22 cellular contexts compared by ENCODE assay signal in genomic region chr18:78926243-78926615, GRCh38. TPM values are rescaled to one million over a fixed set of nuclear protein-coding genes. Genes with fewer than 3 reads are reported as not detected.
A peak's percentile ranks its signal among the peaks of the same experiment; 100 is the strongest.
DNase-seq lines count a peak whose midpoint lies in the region; ATAC-seq and TF ChIP-seq lines count a peak whose summit lies in the region.
"Had no signal": no experiment of that assay in that cellular context is flagged by ENCODE, and none has a peak within 500 bp of the region (broad histone marks: within the 10 kb centered on the region; RNA-seq: fewer than 3 reads in every experiment).

No MANE protein-coding gene starts in this region.

- no peaks in the 10 kb centered on the region for H3K36me3 Mint-ChIP-seq in T-helper 17 cell (ENCODE audit: low read depth)
- H3K36me3 Mint-ChIP-seq in activated CD8-positive, alpha-beta T cell treated with anti-CD3 and anti-CD28 coated beads, Interleukin-2, amount 10 ng/mL, durations not matched to agents 7 days and 5 days (ENCODE audit: low read depth): no peaks in the 10 kb centered on the region
- H3K36me3 Mint-ChIP-seq: CD4-positive, alpha-beta memory T cell had no signal

- TF ChIP-seq CTCF in C4-2B (conservative IDR thresholded peaks at IDR 0.05) (no peak), osteoblast (IDR thresholded peaks at IDR 0.05; ENCODE audit: extremely low read depth, low read depth, low read length) (no peak)

- no peaks in the 10 kb centered on the region for H4K20me1 ChIP-seq in osteoblast (ENCODE audit: insufficient read depth, low read length)
- H4K20me1 ChIP-seq: BLaER1 treated with 17β-estradiol and CSF1 and Interleukin-3, amounts not matched to agents 10 nM and 100 nM had no signal

- H3K27ac ChIP-seq in C4-2B: peak overlapping the region; percentile 8; the same call in 1 of the 2 replicates
- H3K27ac ChIP-seq in osteoblast (ENCODE audit: low read depth, low read length): no peak overlapping the region
- H3K27ac ChIP-seq: A549, GM23248 had no signal

- DNase-seq in T-helper 17 cell: no peak
- peak; percentile 35 for DNase-seq in osteoblast (ENCODE audit: insufficient read length, low spot score, missing footprints)
- DNase-seq in NCI-H1048 (lab: John Stamatoyannopoulos, UW): no peak
- no peak for DNase-seq in activated CD8-positive, alpha-beta T cell treated with anti-CD3 and anti-CD28 coated beads, Interleukin-2, amount 10 ng/mL, durations not matched to agents 7 days and 5 days
- DNase-seq: 8988T; ACHN; AML-193; BE2C; Calu3; CD4-positive, alpha-beta memory T cell; COR-L47; DMS53; DMS79 treated with DMSO at 0.1 percent for 48 hours; GF-D8; GM23248; H9 had no signal

- H3K4me3 ChIP-seq in osteoblast (ENCODE audit: insufficient read depth, low read length): no peak overlapping the region
- H3K4me3 ChIP-seq: A549; BLaER1 treated with 17β-estradiol and CSF1 and Interleukin-3, amounts not matched to agents 10 nM and 100 nM; GM23248 had no signal

- H3K36me3 ChIP-seq in osteoblast (ENCODE audit: insufficient read depth, low read length): no peaks in the 10 kb centered on the region
- H3K36me3 ChIP-seq: BE2C; BLaER1 treated with 17β-estradiol and CSF1 and Interleukin-3, amounts not matched to agents 10 nM and 100 nM had no signal

- H3K9me3 ChIP-seq in T-helper 17 cell (ENCODE audit: control insufficient read depth, low read length, poor library complexity, severe bottlenecking) (no peaks in the 10 kb centered on the region), osteoblast (ENCODE audit: low read depth, low read length) (peaks cover 5% of the 10 kb centered on the region)
- H3K9me3 ChIP-seq: A549, BE2C had no signal

- H3K4me1 Mint-ChIP-seq in T-helper 17 cell: no peaks in the 10 kb centered on the region
- no peaks in the 10 kb centered on the region for H3K4me1 Mint-ChIP-seq in activated CD8-positive, alpha-beta T cell treated with anti-CD3 and anti-CD28 coated beads, Interleukin-2, amount 10 ng/mL, durations not matched to agents 7 days and 5 days (ENCODE audit: low read depth)
- H3K4me1 Mint-ChIP-seq: CD4-positive, alpha-beta memory T cell; H9 had no signal

- H3K4me2 ChIP-seq in osteoblast (ENCODE audit: insufficient read depth, low read length): no peak overlapping the region
- H3K4me2 ChIP-seq: A549 had no signal

- H3K9me3 Mint-ChIP-seq in activated CD8-positive, alpha-beta T cell treated with anti-CD3 and anti-CD28 coated beads, Interleukin-2, amount 10 ng/mL, durations not matched to agents 7 days and 5 days (ENCODE audit: insufficient read depth): no peaks in the 10 kb centered on the region
- H3K9me3 Mint-ChIP-seq: CD4-positive, alpha-beta memory T cell had no signal

- no peaks in the 10 kb centered on the region for H3K4me1 ChIP-seq in osteoblast (ENCODE audit: insufficient read depth, low read length)
- H3K4me1 ChIP-seq: A549, BE2C had no signal

- no peak overlapping the region for H2AFZ ChIP-seq in osteoblast (ENCODE audit: low read length)
- H2AFZ ChIP-seq: GM23248 had no signal

- H3K4me3 Mint-ChIP-seq in T-helper 17 cell: no peak overlapping the region
- H3K4me3 Mint-ChIP-seq in activated CD8-positive, alpha-beta T cell treated with anti-CD3 and anti-CD28 coated beads, Interleukin-2, amount 10 ng/mL, durations not matched to agents 7 days and 5 days: no peak overlapping the region
- H3K4me3 Mint-ChIP-seq: CD4-positive, alpha-beta memory T cell; H9 had no signal

- CTCF ChIA-PET in activated CD8-positive, alpha-beta T cell treated with anti-CD3 and anti-CD28 coated beads, Interleukin-2, amount 10 ng/mL, durations not matched to agents 7 days and 5 days (lab: Charles Lee): no interaction called here

- POLR2A ChIA-PET in activated CD8-positive, alpha-beta T cell treated with anti-CD3 and anti-CD28 coated beads, Interleukin-2, amount 10 ng/mL, durations not matched to agents 7 days and 5 days (lab: Charles Lee): no interaction called here

- ATAC-seq in T-helper 17 cell (no peak), GM18907 (IDR thresholded peaks at IDR 0.05; ENCODE audit: unreplicated experiment) (no peak)
- no peak for ATAC-seq in activated CD8-positive, alpha-beta T cell treated with anti-CD3 and anti-CD28 coated beads, Interleukin-2, amount 10 ng/mL, durations not matched to agents 7 days and 5 days
- ATAC-seq: A549, HCT116 had no signal

- H3K79me2 ChIP-seq in osteoblast (ENCODE audit: insufficient read depth, low read length): no peaks in the 10 kb centered on the region

- peaks cover 6% of the 10 kb centered on the region for H3K27me3 Mint-ChIP-seq in T-helper 17 cell
- H3K27me3 Mint-ChIP-seq in activated CD8-positive, alpha-beta T cell treated with anti-CD3 and anti-CD28 coated beads, Interleukin-2, amount 10 ng/mL, durations not matched to agents 7 days and 5 days (ENCODE audit: low read depth): no peaks in the 10 kb centered on the region

- H3K27ac Mint-ChIP-seq in T-helper 17 cell: peak overlapping the region; percentile 54
- H3K27ac Mint-ChIP-seq in activated CD8-positive, alpha-beta T cell treated with anti-CD3 and anti-CD28 coated beads, Interleukin-2, amount 10 ng/mL, durations not matched to agents 7 days and 5 days: no peak overlapping the region
- H3K27ac Mint-ChIP-seq: CD4-positive, alpha-beta memory T cell; H9 had no signal

- H3K27me3 ChIP-seq in osteoblast (ENCODE audit: insufficient read depth, low read length): no peaks in the 10 kb centered on the region
- H3K27me3 ChIP-seq: BLaER1 treated with 17β-estradiol and CSF1 and Interleukin-3, amounts not matched to agents 10 nM and 100 nM had no signal

RNA-seq across cellular contexts. Expression of gene SALL3, which starts 53.4 kb away (rescaled TPM):
- not detected for total RNA-seq in T-helper 17 cell
- not detected in 2 replicates for total RNA-seq in osteoblast
- not detected for total RNA-seq in activated CD8-positive, alpha-beta T cell treated with anti-CD3 and anti-CD28 coated beads, Interleukin-2, amount 10 ng/mL, durations not matched to agents 7 days and 5 days
- total RNA-seq: Calu3; CD4-positive, alpha-beta memory T cell; G401; GM23248 had no signal
